Comparison of ENCODE assay signal across 8 cellular contexts in the genomic region with DNA sequence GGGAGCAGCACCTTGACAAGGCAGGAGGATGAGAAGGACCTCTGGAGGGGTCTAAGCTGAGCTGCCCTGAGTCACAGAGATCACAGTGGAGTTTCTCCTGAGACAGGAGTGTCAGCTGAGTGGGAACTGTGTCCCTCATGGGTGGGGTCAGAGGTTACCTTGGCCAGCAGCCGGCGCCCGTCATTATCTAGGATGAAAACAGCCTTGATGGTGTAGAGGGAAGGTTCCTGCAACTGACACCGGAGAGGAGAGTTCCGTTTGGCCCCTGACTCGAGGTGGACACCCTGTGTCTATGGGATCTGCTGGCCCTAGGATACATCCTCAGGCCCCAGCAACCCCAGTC. TPM values are rescaled to one million over a fixed set of nuclear protein-coding genes. Genes with fewer than 3 reads are reported as not detected.
A peak's percentile ranks its signal among the peaks of the same experiment; 100 is the strongest.
DNase-seq lines count a peak whose midpoint lies in the region; ATAC-seq and TF ChIP-seq lines count a peak whose summit lies in the region.

No MANE protein-coding gene starts in this region.

- H3K4me1 ChIP-seq in CD8-positive, alpha-beta memory T cell (ENCODE audit: insufficient read depth, low read length), result peaks cover 5% of the 10 kb centered on the region
- no peaks in the 10 kb centered on the region for H3K4me1 ChIP-seq in prostate gland (replicated peaks)

- H4K20me1 ChIP-seq in SU-DHL-6 (ENCODE audit: low read depth, low read length), result no peaks in the 10 kb centered on the region

- CTCF ChIA-PET in CD8-positive, alpha-beta memory T cell (lab: Charles Lee), result interaction anchor here (0.7 to 4.7 kb wide), 17 partner anchors 9 to 588 kb away, joined by 3 to 47 read pairs (median 4); a partner anchor contains a TSS

- POLR2A ChIA-PET in CD8-positive, alpha-beta memory T cell (lab: Charles Lee), result interaction anchor here (0.6 kb wide), 1 partner anchor 10 kb away, joined by 3 read pairs; no protein-coding TSS in a partner anchor

- TF ChIP-seq POLR2A in prostate gland (IDR thresholded peaks at IDR 0.05), result no peak

- 66% methylated on average over 6 of the region's 6 CpGs for WGBS in prostate gland

- H3K27ac ChIP-seq in CD8-positive, alpha-beta memory T cell (ENCODE audit: low read depth, low read length), result no peak overlapping the region
- H3K27ac ChIP-seq in SU-DHL-6 (ENCODE audit: low read depth, low read length) (no peak overlapping the region), prostate gland (peak overlapping the region in 1 of 2 donors; percentile 67)

- peaks cover 4 to 15% (median 10%) of the 10 kb centered on the region in 3 donors for H3K4me1 Mint-ChIP-seq in CD8-positive, alpha-beta memory T cell

- H3K9me2 ChIP-seq in SU-DHL-6 (replicated peaks; ENCODE audit: insufficient read depth, low read length), result no peaks in the 10 kb centered on the region

- DNase-seq in CD8-positive, alpha-beta memory T cell, result no peak
- no peak for DNase-seq in fibroblast of mammary gland (ENCODE audit: low read depth)
- DNase-seq in prostate gland (ENCODE audit: low spot score), result no peak
- no peak for DNase-seq in stimulated activated CD4-positive, alpha-beta T cell treated with anti-CD3 and anti-CD28 coated beads, Interleukin-1b, Interleukin-23, amount 100 ng/mL, for 48 hours
- DNase-seq in NCI-H2029 treated with DMSO at 0.1 percent for 48 hours (lab: John Stamatoyannopoulos, UW), result no peak
- no peak for DNase-seq in C1 segment of cervical spinal cord (lab: John Stamatoyannopoulos, UW)

- H3K4me3 ChIP-seq in CD8-positive, alpha-beta memory T cell (ENCODE audit: low read length), result no peak overlapping the region
- H3K4me3 ChIP-seq in SU-DHL-6 (ENCODE audit: insufficient read depth, low read length, poor library complexity, severe bottlenecking), result no peak overlapping the region
- H3K4me3 ChIP-seq in fibroblast of mammary gland (ENCODE audit: control insufficient read depth, low read depth, low read length), result peak overlapping the region; percentile 60
- H3K4me3 ChIP-seq in prostate gland, result peak overlapping the region; percentile 48 to 55

- no peaks in the 10 kb centered on the region for H3K9me3 ChIP-seq in CD8-positive, alpha-beta memory T cell (ENCODE audit: low read length)
- no peaks in the 10 kb centered on the region for H3K9me3 ChIP-seq in SU-DHL-6 (ENCODE audit: insufficient read depth, low read length)
- no peaks in the 10 kb centered on the region for H3K9me3 ChIP-seq in prostate gland

- H2AFZ ChIP-seq in SU-DHL-6 (ENCODE audit: low read depth, low read length, severe bottlenecking), result peak overlapping the region; percentile 91

- no peak overlapping the region for H3K27ac Mint-ChIP-seq in CD8-positive, alpha-beta memory T cell

- H3F3A ChIP-seq in SU-DHL-6 (ENCODE audit: insufficient read depth), result 0 out of 2 replicates have a peak, but pooled peaks cover 4% of the 10 kb centered on the region

- no peak overlapping the region for H3K4me2 ChIP-seq in SU-DHL-6 (ENCODE audit: low read depth, low read length, poor library complexity, severe bottlenecking)

- no peaks in the 10 kb centered on the region for H3K36me3 Mint-ChIP-seq in CD8-positive, alpha-beta memory T cell

- H3K27me3 Mint-ChIP-seq in CD8-positive, alpha-beta memory T cell, result peaks cover 30 to 42% of the 10 kb centered on the region in 2 donors

- peak overlapping the region; percentile 81 to 91 (median 82) for H3K4me3 Mint-ChIP-seq in CD8-positive, alpha-beta memory T cell

- ATAC-seq in HG02678 (IDR thresholded peaks at IDR 0.05; ENCODE audit: unreplicated experiment), result no peak

- TF ChIP-seq CTCF in SU-DHL-6 (IDR thresholded peaks at IDR 0.05; ENCODE audit: insufficient read depth, low read length, poor library complexity, severe bottlenecking) (no peak), fibroblast of mammary gland (conservative IDR thresholded peaks at IDR 0.05; ENCODE audit: control insufficient read depth, insufficient read depth, low read depth, low read length) (no peak), prostate gland (IDR thresholded peaks at IDR 0.05) (no peak)

- H3K9me3 Mint-ChIP-seq in CD8-positive, alpha-beta memory T cell, result no peaks in the 10 kb centered on the region

- H3K36me3 ChIP-seq in CD8-positive, alpha-beta memory T cell (ENCODE audit: insufficient read depth, low read length), result no peaks in the 10 kb centered on the region
- no peaks in the 10 kb centered on the region for H3K36me3 ChIP-seq in SU-DHL-6 (ENCODE audit: low read length)
- H3K36me3 ChIP-seq in prostate gland, result no peaks in the 10 kb centered on the region

- H3K9ac ChIP-seq in SU-DHL-6 (ENCODE audit: low read length), result no peak overlapping the region

- intact Hi-C loops in prostate gland (cut with DNase I), result no loop called here

- H3K79me2 ChIP-seq in SU-DHL-6 (ENCODE audit: insufficient read depth, low read length), result no peaks in the 10 kb centered on the region

- peaks cover 19% of the 10 kb centered on the region for H3K27me3 ChIP-seq in CD8-positive, alpha-beta memory T cell (ENCODE audit: insufficient read depth, low read length, poor library complexity, severe bottlenecking)
- H3K27me3 ChIP-seq in SU-DHL-6 (ENCODE audit: low read length) (no peaks in the 10 kb centered on the region; the same call in 1 of the 2 replicates), prostate gland (replicated peaks; ENCODE audit: insufficient read depth) (no peaks in the 10 kb centered on the region)

RNA-seq across cellular contexts. Expression of a gene that starts 0.9 kb away (rescaled TPM):
- total RNA-seq in CD8-positive, alpha-beta memory T cell, result 1 to 10 TPM; 7.6 to 8.3 TPM
- polyA plus RNA-seq in CD8-positive, alpha-beta memory T cell, result 3.3 TPM
- total RNA-seq in prostate gland, result 10 to 100 TPM; 18.1 to 18.5 TPM

RNA-seq across cellular contexts. Expression of a gene that starts 11.5 kb away (rescaled TPM):
- total RNA-seq in CD8-positive, alpha-beta memory T cell, result 10 to 100 TPM; 94.5 to 98.4 TPM
- 13.1 TPM for polyA plus RNA-seq in CD8-positive, alpha-beta memory T cell
- total RNA-seq in prostate gland, result 100 to 1,000 TPM in 1 of 2 donors, 10 to 100 TPM in 1; 87.8 to 244 TPM

Comparison
In these comparisons a context has a peak if more than half of its experiments do, and no peak if none do; other contexts are left out.
1. H3K4me3 ChIP-seq: peak in fibroblast of mammary gland (single experiment) and prostate gland (2 of 2); none in CD8-positive, alpha-beta memory T cell (single experiment) and SU-DHL-6 (single experiment).